8 cellular contexts compared by ENCODE assay signal in genomic region chr11:67240575-67241389, GRCh38. TPM values are rescaled to one million over a fixed set of nuclear protein-coding genes. Genes with fewer than 3 reads are reported as not detected.
A peak's percentile ranks its signal among the peaks of the same experiment; 100 is the strongest.
DNase-seq lines count a peak whose midpoint lies in the region; ATAC-seq lines count a peak whose summit lies in the region.

No MANE protein-coding gene starts in this region.

- H3K9me3 ChIP-seq in NT2/D1 (ENCODE audit: insufficient read depth, low read length): no peaks in the 10 kb centered on the region
- H3K9me3 ChIP-seq in esophagus (ENCODE audit: control insufficient read depth in 2 of 2, insufficient read depth in 1 of 2, low read depth in 1 of 2, low read length in 1 of 2): no peaks in the 10 kb centered on the region

- H3K27me3 ChIP-seq in NT2/D1 (ENCODE audit: insufficient read depth, insufficient read length) (no peaks in the 10 kb centered on the region), esophagus (ENCODE audit: control insufficient read depth in 1 of 2, insufficient read depth in 2 of 2, low read length in 2 of 2) (no peaks in the 10 kb centered on the region)

- H3K36me3 ChIP-seq in NT2/D1 (ENCODE audit: insufficient read depth, insufficient read length, low read length): peaks cover 53% of the 10 kb centered on the region
- H3K36me3 ChIP-seq in esophagus (ENCODE audit: control insufficient read depth in 2 of 2, insufficient read depth in 2 of 2, low read length in 1 of 2): peaks cover 6 to 8% of the 10 kb centered on the region in 2 donors

- peak overlapping the region; percentile 94 to 100 (median 98) for H3K4me3 Mint-ChIP-seq in naive thymus-derived CD8-positive, alpha-beta T cell
- H3K4me3 Mint-ChIP-seq in stimulated activated memory B cell treated with anti-CD40 and anti-IgM and Interleukin-4, amounts not matched to agents 10 μg/mL and 1 μg/mL and 100 μg/mL, for 72 hours: peak overlapping the region; percentile 100

- H3K27ac Mint-ChIP-seq in naive thymus-derived CD8-positive, alpha-beta T cell: peak overlapping the region; percentile 97 to 100 (median 100)
- H3K27ac Mint-ChIP-seq in stimulated activated memory B cell treated with anti-CD40 and anti-IgM and Interleukin-4, amounts not matched to agents 10 μg/mL and 1 μg/mL and 100 μg/mL, for 72 hours: peak overlapping the region; percentile 99

- H3K27me3 Mint-ChIP-seq in naive thymus-derived CD8-positive, alpha-beta T cell: no peaks in the 10 kb centered on the region
- no peaks in the 10 kb centered on the region for H3K27me3 Mint-ChIP-seq in stimulated activated memory B cell treated with anti-CD40 and anti-IgM and Interleukin-4, amounts not matched to agents 10 μg/mL and 1 μg/mL and 100 μg/mL, for 72 hours

- H3K4me1 ChIP-seq in NT2/D1 (ENCODE audit: insufficient read depth, insufficient read length) (peaks cover 8% of the 10 kb centered on the region), esophagus (ENCODE audit: control insufficient read depth in 2 of 2, insufficient read depth in 2 of 2, low read length in 1 of 2) (peaks cover 0 to 15% of the 10 kb centered on the region in 2 donors)

- H3K4me3 ChIP-seq in NT2/D1 (ENCODE audit: insufficient read length, low read depth) (peak overlapping the region; percentile 98), esophagus (ENCODE audit: low read depth in 1 of 2, low read length in 2 of 2) (peak overlapping the region; percentile 49 to 56)

- no peaks in the 10 kb centered on the region for H3K9me3 Mint-ChIP-seq in naive thymus-derived CD8-positive, alpha-beta T cell
- no peaks in the 10 kb centered on the region for H3K9me3 Mint-ChIP-seq in stimulated activated memory B cell treated with anti-CD40 and anti-IgM and Interleukin-4, amounts not matched to agents 10 μg/mL and 1 μg/mL and 100 μg/mL, for 72 hours

- H3K9ac ChIP-seq in NT2/D1 (ENCODE audit: insufficient read length, low read depth): peak overlapping the region; percentile 98

- peaks cover 8 to 48% (median 15%) of the 10 kb centered on the region in 3 donors for H3K36me3 Mint-ChIP-seq in naive thymus-derived CD8-positive, alpha-beta T cell
- H3K36me3 Mint-ChIP-seq in stimulated activated memory B cell treated with anti-CD40 and anti-IgM and Interleukin-4, amounts not matched to agents 10 μg/mL and 1 μg/mL and 100 μg/mL, for 72 hours: peaks cover 55% of the 10 kb centered on the region

- H3K4me1 Mint-ChIP-seq in naive thymus-derived CD8-positive, alpha-beta T cell: peaks cover 42 to 66% (median 59%) of the 10 kb centered on the region in 4 donors
- peaks cover 58% of the 10 kb centered on the region for H3K4me1 Mint-ChIP-seq in stimulated activated memory B cell treated with anti-CD40 and anti-IgM and Interleukin-4, amounts not matched to agents 10 μg/mL and 1 μg/mL and 100 μg/mL, for 72 hours

- peak; percentile 92 for DNase-seq in DMS53 (lab: John Stamatoyannopoulos, UW)
- DNase-seq in NT2/D1 (ENCODE audit: low read depth, low spot score): no peak
- peak; percentile 63 for DNase-seq in activated T-cell treated with anti-CD3 and anti-CD28 coated beads for 1 hour (ENCODE audit: low read depth)
- peak; percentile 68 to 91 (median 84) for DNase-seq in naive thymus-derived CD8-positive, alpha-beta T cell
- DNase-seq in NCI-H187 (lab: John Stamatoyannopoulos, UW): no peak

- POLR2A ChIA-PET in naive thymus-derived CD8-positive, alpha-beta T cell (lab: Charles Lee): interaction anchor here (0.6 to 3.0 kb wide), 30 partner anchors 10 to 847 kb away, joined by 3 to 34 read pairs (median 6); partner anchors contain the start of genes ANKRD13D, GRK2, KDM2A and POLD4

- peak overlapping the region; percentile 94 to 98 for H3K27ac ChIP-seq in esophagus (ENCODE audit: low read depth in 2 of 2, low read length in 1 of 2)

- 1% methylated on average over 16 of the region's 16 CpGs for WGBS in esophagus, 2 donors

- peak; percentile 29 for ATAC-seq in HG02678 (IDR thresholded peaks at IDR 0.05; ENCODE audit: unreplicated experiment)
- ATAC-seq in naive thymus-derived CD8-positive, alpha-beta T cell: peak; percentile 39 to 54
- peak; percentile 80 for ATAC-seq in stimulated activated memory B cell treated with anti-CD40 and anti-IgM and Interleukin-4, amounts not matched to agents 10 μg/mL and 1 μg/mL and 100 μg/mL, for 72 hours

RNA-seq across cellular contexts. Expression of gene GRK2, which starts 25.5 kb away (rescaled TPM):
- 10 to 100 TPM; 62.4 to 74.2 TPM for polyA plus RNA-seq in esophagus
- total RNA-seq in naive thymus-derived CD8-positive, alpha-beta T cell: 100 to 1,000 TPM; 345 to 354 TPM
- 10 to 100 TPM; 16.8 to 70.7 (median 31.1) TPM for polyA plus RNA-seq in naive thymus-derived CD8-positive, alpha-beta T cell

RNA-seq across cellular contexts. Expression of gene ANKRD13D, which starts 48.3 kb away (rescaled TPM):
- polyA plus RNA-seq in esophagus: 10 to 100 TPM; 36.8 to 87.3 TPM
- 100 to 1,000 TPM; 189 to 206 TPM for total RNA-seq in naive thymus-derived CD8-positive, alpha-beta T cell
- polyA plus RNA-seq in naive thymus-derived CD8-positive, alpha-beta T cell: 10 to 100 TPM in 2 of 3 donors, 1 to 10 TPM in 1; 6.0 to 18.3 (median 10.1) TPM

Comparison
In these comparisons a context has a peak if more than half of its experiments do, and no peak if none do; other contexts are left out.
1. DNase-seq: peak in DMS53 (single experiment), activated T-cell treated with anti-CD3 and anti-CD28 coated beads for 1 hour (single experiment) and naive thymus-derived CD8-positive, alpha-beta T cell (10 of 10); none in NT2/D1 (single experiment) and NCI-H187 (0 of 2).
2. ATAC-seq: peak in every context shown above with its lines; median percentile 80 in stimulated activated memory B cell treated with anti-CD40 and anti-IgM and Interleukin-4, amounts not matched to agents 10 μg/mL and 1 μg/mL and 100 μg/mL, for 72 hours; 46 in naive thymus-derived CD8-positive, alpha-beta T cell; 29 in HG02678.